Comparison of ENCODE assay signal across 1 cellular context in the genomic region with DNA sequence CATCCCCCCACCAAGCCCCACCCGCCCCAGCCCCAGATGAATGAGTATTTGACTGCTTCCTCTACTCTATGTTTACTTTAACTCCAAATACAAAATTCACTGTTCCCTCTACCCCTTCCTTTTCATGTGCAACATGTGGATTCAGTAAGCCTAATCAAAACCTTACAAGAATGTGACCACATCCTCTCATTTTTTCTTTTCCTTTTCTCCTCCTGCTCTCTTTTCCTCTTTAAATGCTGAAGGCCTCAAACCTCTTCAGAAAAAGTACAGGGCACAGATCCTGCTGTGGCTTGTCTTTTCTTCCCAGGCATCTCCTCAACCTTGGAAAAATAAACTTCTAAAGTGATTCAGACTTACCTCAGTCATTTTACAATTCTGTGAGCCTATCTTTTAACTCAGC.
TF ChIP-seq lines count a peak whose summit lies in the region.

No MANE protein-coding gene starts in this region.

TF ChIP-seq in IMR-90, 13 proteins besides CTCF, POLR2A, EP300 and RAD21 (continued from another document):
- TF ChIP-seq CEBPB (IDR thresholded peaks at IDR 0.05; ENCODE audit: low read depth, low read length) (no peak), CHD1 (IDR thresholded peaks at IDR 0.05; ENCODE audit: low read depth, low read length) (no peak)
